In the genomic region with DNA sequence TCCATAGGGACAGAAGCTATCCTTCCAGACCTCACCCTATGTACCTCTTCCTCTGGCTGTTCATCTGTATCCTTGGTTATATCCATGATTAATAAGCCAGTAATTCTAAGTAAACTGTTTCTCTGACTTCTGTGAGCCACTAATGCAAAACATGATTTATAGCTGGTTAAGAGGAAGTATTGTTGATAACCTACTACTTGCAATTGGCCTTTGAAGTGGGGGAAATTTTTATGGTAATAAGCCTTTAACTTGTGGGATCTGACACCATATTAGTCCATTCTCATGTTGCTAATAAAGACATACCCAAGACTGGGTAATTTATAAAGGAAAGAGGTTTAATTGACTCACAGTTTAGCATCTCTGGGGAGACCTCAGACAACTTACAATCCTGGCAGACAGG, we compare ENCODE assay signal across 26 cellular contexts. TPM values are rescaled to one million over a fixed set of nuclear protein-coding genes. Genes with fewer than 3 reads are reported as not detected.
DNase-seq lines count a peak whose midpoint lies in the region; ATAC-seq, FAIRE-seq and TF ChIP-seq lines count a peak whose summit lies in the region.
"Had no signal": no experiment of that assay in that cellular context is flagged by ENCODE, and none has a peak within 500 bp of the region (broad histone marks: within the 10 kb centered on the region; RNA-seq: fewer than 3 reads in every experiment).

No MANE protein-coding gene starts in this region.

- in situ Hi-C loops in GM12878 (cut with MboI): no loop called here

- intact Hi-C loops in GM12878 (cut with micrococcal nuclease; ENCODE audit: unreplicated experiment): no loop called here

- TF ChIP-seq RAD21 in GM12878 (IDR thresholded peaks at IDR 0.05; ENCODE audit: insufficient read depth, low read depth, low read length): no peak

- no peaks in the 10 kb centered on the region for H3K27me3 ChIP-seq in OCI-LY3 (ENCODE audit: low read depth, low read length)
- no peaks in the 10 kb centered on the region for H3K27me3 ChIP-seq in GM12878 (replicated peaks in 1 of 2; ENCODE audit: control insufficient read depth in 2 of 2, insufficient read depth in 2 of 2, low read length in 1 of 2)
- H3K27me3 ChIP-seq in effector memory CD4-positive, alpha-beta T cell (replicated peaks; ENCODE audit: control insufficient read depth, insufficient read depth, low read length, poor library complexity, severe bottlenecking): no peaks in the 10 kb centered on the region
- H3K27me3 ChIP-seq: heart left ventricle, suprapubic skin had no signal

- H3K4me1 ChIP-seq in OCI-LY3 (ENCODE audit: low read length) (peaks cover 29% of the 10 kb centered on the region), GM12878 (ENCODE audit: control insufficient read depth, insufficient read depth, low read length) (peaks cover 13% of the 10 kb centered on the region)
- peaks cover 20% of the 10 kb centered on the region for H3K4me1 ChIP-seq in effector memory CD4-positive, alpha-beta T cell (ENCODE audit: control insufficient read depth, insufficient read depth, low read length, poor library complexity, severe bottlenecking)
- H3K4me1 ChIP-seq: suprapubic skin had no signal

- H3K36me3 Mint-ChIP-seq in activated naive CD4-positive, alpha-beta T cell treated with anti-CD3 and anti-CD28 coated beads, Interleukin-2, amount 10 ng/mL, durations not matched to agents 7 days and 5 days: peaks cover 44% of the 10 kb centered on the region
- H3K36me3 Mint-ChIP-seq in stimulated activated naive B cell treated with anti-CD40 and anti-IgM and Interleukin-4, amounts not matched to agents 10 μg/mL and 1 μg/mL and 100 μg/mL, for 72 hours: peaks cover 0 to 2% of the 10 kb centered on the region in 2 donors

- SMC1A ChIA-PET in GM12878 (lab: Charles Lee; ENCODE audit: uncharacterized antibody, unreplicated experiment): interaction anchor here (0.8 to 1.2 kb wide), 2 partner anchors 9 to 53 kb away, joined by 3 to 4 read pairs; no protein-coding TSS in a partner anchor

- BruUV-seq in GM12878 (replicated peaks; lab: Mats Ljungman, UMichigan): no TSS peak

- POLR2A ChIA-PET in GM12878 (lab: Charles Lee): no interaction called here

- RAD21 ChIA-PET in GM12878 (lab: Charles Lee; ENCODE audit: unreplicated experiment): no interaction called here

- FAIRE-seq in GM12878 (lab: Jason Lieb, UNC): no peak
- FAIRE-seq: GM12892, HepG2 had no signal

- H3K27me3 Mint-ChIP-seq in activated naive CD4-positive, alpha-beta T cell treated with anti-CD3 and anti-CD28 coated beads, Interleukin-2, amount 10 ng/mL, durations not matched to agents 7 days and 5 days: no peaks in the 10 kb centered on the region
- H3K27me3 Mint-ChIP-seq in stimulated activated naive B cell treated with anti-CD40 and anti-IgM and Interleukin-4, amounts not matched to agents 10 μg/mL and 1 μg/mL and 100 μg/mL, for 72 hours: no peaks in the 10 kb centered on the region

- no peak overlapping the region for H3K27ac ChIP-seq in OCI-LY3 (ENCODE audit: low read length)
- peak overlapping the region; percentile 50 for H3K27ac ChIP-seq in GM12878 (ENCODE audit: control insufficient read depth, insufficient read depth)
- no peak overlapping the region for H3K27ac ChIP-seq in effector memory CD4-positive, alpha-beta T cell (ENCODE audit: insufficient read depth, low read length, poor library complexity, severe bottlenecking)
- H3K27ac ChIP-seq: RWPE1, suprapubic skin, WERI-Rb-1 had no signal

- CTCF ChIA-PET in activated naive CD4-positive, alpha-beta T cell treated with anti-CD3 and anti-CD28 coated beads, Interleukin-2, amount 10 ng/mL, durations not matched to agents 7 days and 5 days (lab: Charles Lee): no interaction called here
- CTCF ChIA-PET in GM12878 (lab: Yijun Ruan, JAX): no interaction called here

- H3K79me2 ChIP-seq in OCI-LY3 (ENCODE audit: low read length) (no peaks in the 10 kb centered on the region), GM12878 (ENCODE audit: control insufficient read depth, insufficient read depth, low read length) (no peaks in the 10 kb centered on the region)

- no peak for ATAC-seq in GM12878
- peak; percentile 69 to 75 for ATAC-seq in stimulated activated naive B cell treated with anti-CD40 and anti-IgM and Interleukin-4, amounts not matched to agents 10 μg/mL and 1 μg/mL and 100 μg/mL, for 72 hours (replicated peaks)
- ATAC-seq: heart left ventricle, HepG2 had no signal

- TF ChIP-seq CTCF in OCI-LY3 (IDR thresholded peaks at IDR 0.05; ENCODE audit: low read depth, low read length): no peak
- no peak for TF ChIP-seq CTCF in GM12878 (IDR thresholded peaks at IDR 0.05 in 2 of 3, conservative IDR thresholded peaks at IDR 0.05 in 1 of 3; ENCODE audit: control insufficient read depth in 2 of 3, extremely low read depth in 1 of 3, insufficient read depth in 1 of 3, low read depth in 3 of 3, low read length in 3 of 3)
- TF ChIP-seq CTCF in GM10266 (IDR thresholded peaks at IDR 0.05; ENCODE audit: control insufficient read depth, insufficient read depth, low read depth, missing control alignments): no peak

- H3K36me3 ChIP-seq in OCI-LY3 (replicated peaks; ENCODE audit: low read depth, low read length): no peaks in the 10 kb centered on the region
- no peaks in the 10 kb centered on the region for H3K36me3 ChIP-seq in GM12878 (ENCODE audit: control insufficient read depth in 2 of 2, insufficient read depth in 2 of 2, low read length in 1 of 2)
- no peaks in the 10 kb centered on the region for H3K36me3 ChIP-seq in effector memory CD4-positive, alpha-beta T cell (ENCODE audit: control insufficient read depth, insufficient read depth, low read length)
- H3K36me3 ChIP-seq: heart left ventricle, suprapubic skin, WERI-Rb-1 had no signal

- peaks cover 49% of the 10 kb centered on the region for H3K4me1 Mint-ChIP-seq in activated naive CD4-positive, alpha-beta T cell treated with anti-CD3 and anti-CD28 coated beads, Interleukin-2, amount 10 ng/mL, durations not matched to agents 7 days and 5 days
- peaks cover 28 to 51% of the 10 kb centered on the region in 2 donors for H3K4me1 Mint-ChIP-seq in stimulated activated naive B cell treated with anti-CD40 and anti-IgM and Interleukin-4, amounts not matched to agents 10 μg/mL and 1 μg/mL and 100 μg/mL, for 72 hours

- H3K4me3 ChIP-seq in OCI-LY3 (ENCODE audit: low read length): no peak overlapping the region
- H3K4me3 ChIP-seq in GM12878: no peak overlapping the region
- H3K4me3 ChIP-seq in effector memory CD4-positive, alpha-beta T cell (ENCODE audit: insufficient read depth, low read depth, low read length, poor library complexity, severe bottlenecking): no peak overlapping the region
- H3K4me3 ChIP-seq: heart left ventricle, lung, suprapubic skin had no signal

- H4K20me1 ChIP-seq in OCI-LY3 (ENCODE audit: insufficient read depth, low read length) (no peaks in the 10 kb centered on the region), GM12878 (ENCODE audit: control insufficient read depth, insufficient read depth) (no peaks in the 10 kb centered on the region)

- TF ChIP-seq EP300 in GM12878 (IDR thresholded peaks at IDR 0.05; ENCODE audit: borderline replicate concordance in 1 of 2, control insufficient read depth in 1 of 2, low read depth in 2 of 2, low read length in 2 of 2): no peak

- H3K9me3 ChIP-seq in OCI-LY3 (ENCODE audit: insufficient read depth, low read length) (no peaks in the 10 kb centered on the region), GM12878 (replicated peaks; ENCODE audit: control insufficient read depth, insufficient read depth, low read length) (no peaks in the 10 kb centered on the region)
- H3K9me3 ChIP-seq in effector memory CD4-positive, alpha-beta T cell (ENCODE audit: control insufficient read depth, low read length): no peaks in the 10 kb centered on the region
- H3K9me3 ChIP-seq: heart left ventricle, suprapubic skin had no signal

- H3K4me3 Mint-ChIP-seq in activated naive CD4-positive, alpha-beta T cell treated with anti-CD3 and anti-CD28 coated beads, Interleukin-2, amount 10 ng/mL, durations not matched to agents 7 days and 5 days: peak overlapping the region; percentile 42
- peak overlapping the region; percentile 65 to 73 for H3K4me3 Mint-ChIP-seq in stimulated activated naive B cell treated with anti-CD40 and anti-IgM and Interleukin-4, amounts not matched to agents 10 μg/mL and 1 μg/mL and 100 μg/mL, for 72 hours
- H3K4me3 Mint-ChIP-seq: endodermal cell had no signal

- no peak for TF ChIP-seq POLR2A in GM12878 (IDR thresholded peaks at IDR 0.05; ENCODE audit: low read depth, low read length)

- DNase-seq in activated naive CD4-positive, alpha-beta T cell treated with anti-CD3 and anti-CD28 coated beads, Interleukin-2, amount 10 ng/mL, durations not matched to agents 7 days and 5 days: no peak
- DNase-seq in activated naive CD4-positive, alpha-beta T cell (lab: John Stamatoyannopoulos, UW): no peak
- DNase-seq in GM12878 (ENCODE audit: low read depth, low spot score): no peak
- no peak for DNase-seq in stimulated activated naive B cell treated with anti-CD40 and anti-IgM and Interleukin-4, amounts not matched to agents 10 μg/mL and 1 μg/mL and 100 μg/mL, for 72 hours
- DNase-seq in effector memory CD4-positive, alpha-beta T cell: no peak
- no peak for DNase-seq in amniotic stem cell (lab: John Stamatoyannopoulos, UW)
- DNase-seq in GM10266 (ENCODE audit: extremely low spot score): no peak
- DNase-seq: activated CD8-positive, alpha-beta memory T cell treated with anti-CD3 and anti-CD28 coated beads, Interleukin-2, amount 50 U/mL, for 4 hours; amygdala; endodermal cell; GDM1; HCEC 1CT; heart left ventricle; NCI-H187; NCI-H226; stimulated activated CD4-positive, alpha-beta T cell treated with anti-CD3 and anti-CD28 coated beads, Interleukin-4, amount 100 ng/mL, for 1 hour; SW 1271; WERI-Rb-1 had no signal

- H2AFZ ChIP-seq in OCI-LY3 (ENCODE audit: low read depth, low read length) (no peak overlapping the region), GM12878 (ENCODE audit: control insufficient read depth, low read depth, low read length) (no peak overlapping the region)

- H3K4me2 ChIP-seq in OCI-LY3 (ENCODE audit: low read length): peak overlapping the region; percentile 62
- H3K4me2 ChIP-seq in GM12878 (ENCODE audit: control insufficient read depth, insufficient read depth): no peak overlapping the region

- peak overlapping the region; percentile 94 for H3K27ac Mint-ChIP-seq in activated naive CD4-positive, alpha-beta T cell treated with anti-CD3 and anti-CD28 coated beads, Interleukin-2, amount 10 ng/mL, durations not matched to agents 7 days and 5 days
- H3K27ac Mint-ChIP-seq in stimulated activated naive B cell treated with anti-CD40 and anti-IgM and Interleukin-4, amounts not matched to agents 10 μg/mL and 1 μg/mL and 100 μg/mL, for 72 hours: peak overlapping the region; percentile 83
- H3K27ac Mint-ChIP-seq: endodermal cell had no signal

- peaks cover 29% of the 10 kb centered on the region for H3K9me3 Mint-ChIP-seq in activated naive CD4-positive, alpha-beta T cell treated with anti-CD3 and anti-CD28 coated beads, Interleukin-2, amount 10 ng/mL, durations not matched to agents 7 days and 5 days
- H3K9me3 Mint-ChIP-seq in stimulated activated naive B cell treated with anti-CD40 and anti-IgM and Interleukin-4, amounts not matched to agents 10 μg/mL and 1 μg/mL and 100 μg/mL, for 72 hours: peaks cover 2 to 5% of the 10 kb centered on the region in 2 donors

- no peak overlapping the region for H3K9ac ChIP-seq in OCI-LY3 (ENCODE audit: low read length)
- H3K9ac ChIP-seq in GM12878 (ENCODE audit: control insufficient read depth, insufficient read depth, low read length): no peak overlapping the region

RNA-seq across cellular contexts. Expression of a gene that starts 21.9 kb away (rescaled TPM):
- not detected in 2 replicates for total RNA-seq in GM12878 (2013; cell fraction: nucleolus; rRNA removed)
- total RNA-seq in GM12878 (2014; rRNA removed) (not detected in 2 replicates), GM12878 (2014; rRNA removed; fragmentation: Illumina TruSeq; extraction: Trizol) (not detected in 2 replicates), GM12878 (2021) (not detected in 2 replicates)
- polyA plus RNA-seq in GM12878 (2011; ENCODE audit: low read depth): not detected
- polyA plus RNA-seq in GM12878 (2011; rRNA removed) (0.10 TPM in 1 of 2 replicates, not detected in the other), GM12878 (2014; fragmentation: Illumina TruSeq; extraction: Trizol) (not detected in 2 replicates), GM12878 (2014; fragmentation: Nextera tagmentation; extraction: Ambion mirVana) (under 1 TPM in 1 of 2 experiments, not detected in 1; 0.14 TPM), GM12878 (2014; rRNA removed) (not detected in 2 replicates), GM12878 (2016; fragmentation: Nextera tagmentation; extraction: Ambion mirVana) (not detected)
- polyA plus RNA-seq in GM12878 (2011; cell fraction: cytosol; rRNA removed): not detected in 2 replicates
- polyA plus RNA-seq in GM12878 (2011; cell fraction: nucleus; rRNA removed): not detected in 2 replicates
- 0.07 and 0.11 TPM in 2 replicates for polyA plus RNA-seq in GM12878 (2012)
- not detected in 2 replicates for polyA minus RNA-seq in GM12878 (2011; rRNA and poly(A)+ RNA removed)
- not detected in 2 replicates for polyA minus RNA-seq in GM12878 (2011; cell fraction: cytosol; rRNA and poly(A)+ RNA removed)
- polyA minus RNA-seq in GM12878 (2011; cell fraction: nucleus; rRNA and poly(A)+ RNA removed): not detected in 2 replicates
- total RNA-seq: endodermal cell, HepG2, MCF 10A, suprapubic skin had no signal
- polyA plus RNA-seq: HepG2, neural cell had no signal
